In genomic region chr22:40542821-40543540, GRCh38 we compare ENCODE assay signal across 19 cellular contexts.
A peak's percentile ranks its signal among the peaks of the same experiment; 100 is the strongest.
DNase-seq lines count a peak whose midpoint lies in the region; ATAC-seq and TF ChIP-seq lines count a peak whose summit lies in the region.
"Had no signal": no experiment of that assay in that cellular context is flagged by ENCODE, and none has a peak within 500 bp of the region (broad histone marks: within the 10 kb centered on the region; RNA-seq: fewer than 3 reads in every experiment).

No MANE protein-coding gene starts in this region.

- H3K4me2 ChIP-seq in GM23248 (ENCODE audit: unreplicated experiment): peak overlapping the region; percentile 53

- H3K9me3 Mint-ChIP-seq in CD8-positive, alpha-beta T cell: no peaks in the 10 kb centered on the region
- H3K9me3 Mint-ChIP-seq: CD4-positive, alpha-beta memory T cell had no signal

- H3K4me1 Mint-ChIP-seq in T-helper 17 cell: peaks cover 21% of the 10 kb centered on the region
- peaks cover 24% of the 10 kb centered on the region for H3K4me1 Mint-ChIP-seq in CD8-positive, alpha-beta T cell (ENCODE audit: low read depth)

- H3F3A ChIP-seq in GM23248 (ENCODE audit: insufficient read depth): peaks cover 13% of the 10 kb centered on the region; the same call in 1 of the 2 replicates

- no peak overlapping the region for H3K9ac ChIP-seq in GM23248

- H2AFZ ChIP-seq in GM23248: no peak overlapping the region

- H3K4me3 ChIP-seq in GM23248: no peak overlapping the region
- H3K4me3 ChIP-seq in CD8-positive, alpha-beta T cell (ENCODE audit: low read depth, low read length): no peak overlapping the region

- H3K27me3 Mint-ChIP-seq in T-helper 17 cell: no peaks in the 10 kb centered on the region
- H3K27me3 Mint-ChIP-seq in CD8-positive, alpha-beta T cell (ENCODE audit: low read depth): no peaks in the 10 kb centered on the region
- H3K27me3 Mint-ChIP-seq: CD4-positive, alpha-beta memory T cell had no signal

- WGBS in GM23248 (ENCODE audit: low coverage in 1 of 2, low lambda C conversion rate in 2 of 2, missing lambda C conversion rate in 2 of 2), 2 experiments: 19% methylated on average over 2 of the region's 2 CpGs

- POLR2A ChIA-PET in CD8-positive, alpha-beta T cell (lab: Charles Lee): no interaction called here

- no peaks in the 10 kb centered on the region for H4K20me1 ChIP-seq in GM23248 (ENCODE audit: insufficient read depth)

- peaks cover 93% of the 10 kb centered on the region for H3K79me2 ChIP-seq in GM23248 (ENCODE audit: insufficient read depth)

- H3K4me3 Mint-ChIP-seq in T-helper 17 cell: no peak overlapping the region
- H3K4me3 Mint-ChIP-seq in CD8-positive, alpha-beta T cell: no peak overlapping the region
- H3K4me3 Mint-ChIP-seq: activated CD8-positive, alpha-beta T cell treated with anti-CD3 and anti-CD28 coated beads, Interleukin-2, amount 10 ng/mL, durations not matched to agents 7 days and 5 days; CD4-positive, alpha-beta memory T cell had no signal

- no peaks in the 10 kb centered on the region for H3K27me3 ChIP-seq in GM23248 (replicated peaks; ENCODE audit: insufficient read depth)
- H3K27me3 ChIP-seq in CD8-positive, alpha-beta T cell (ENCODE audit: insufficient read depth, low read length): no peaks in the 10 kb centered on the region

- peak; percentile 37 for DNase-seq in GM23248
- DNase-seq in T-helper 17 cell: no peak
- no peak for DNase-seq in epithelial cell of prostate (ENCODE audit: low read depth, low spot score)
- DNase-seq in sciatic nerve (ENCODE audit: low spot score): no peak
- no peak for DNase-seq in stimulated activated naive CD8-positive, alpha-beta T cell treated with anti-CD3 and anti-CD28 coated beads, Interleukin-15, Interleukin-2, amounts not matched to agents 100 U/mL and 50 U/mL, for 24 hours
- DNase-seq in CD8-positive, alpha-beta T cell: no peak
- DNase-seq: activated CD8-positive, alpha-beta T cell treated with anti-CD3 and anti-CD28 coated beads, Interleukin-2, amount 10 ng/mL, durations not matched to agents 7 days and 5 days; activated naive CD4-positive, alpha-beta T cell treated with Interleukin-2 at 50 U/mL for 16 hours; activated T-cell treated with anti-CD3 and anti-CD28 coated beads, Interleukin-2, amount 50 U/mL, for 1 hour; anterior cingulate cortex; CD4-positive, alpha-beta memory T cell; Kasumi-1; NCI-H187 treated with DMSO at 0.1 percent for 48 hours; NCI-H226; NCI-H774; nucleus accumbens had no signal

- CTCF ChIA-PET in CD8-positive, alpha-beta T cell (lab: Charles Lee): no interaction called here

- in situ Hi-C loops in GM23248 (cut with MboI): no loop called here

- no peak for ATAC-seq in T-helper 17 cell
- peak; percentile 56 for ATAC-seq in sciatic nerve
- no peak for ATAC-seq in stimulated activated naive CD8-positive, alpha-beta T cell treated with anti-CD3 and anti-CD28 coated beads, Interleukin-15, Interleukin-2, amounts not matched to agents 100 U/mL and 50 U/mL, for 24 hours
- ATAC-seq in CD8-positive, alpha-beta T cell: no peak
- no peak for ATAC-seq in HG03469 (IDR thresholded peaks at IDR 0.05; ENCODE audit: unreplicated experiment)
- ATAC-seq: activated CD4-positive, CD25-positive, alpha-beta regulatory T cell treated with anti-CD3 and anti-CD28 coated beads, Interleukin-2, amount 50 U/mL, for 24 hours; activated CD8-positive, alpha-beta T cell treated with anti-CD3 and anti-CD28 coated beads, Interleukin-2, amount 10 ng/mL, durations not matched to agents 7 days and 5 days; Right ventricle myocardium inferior had no signal

- H3K27ac ChIP-seq in GM23248 (0 out of 2 replicates have a peak overlapping the region, but pooled peaks have one; percentile 2), epithelial cell of prostate (peak overlapping the region; percentile 88)
- H3K27ac ChIP-seq in CD8-positive, alpha-beta T cell (ENCODE audit: low read depth, low read length): no peak overlapping the region

- TF ChIP-seq CTCF in CD8-positive, alpha-beta T cell (IDR thresholded peaks at IDR 0.05): no peak

- H3K4me1 ChIP-seq in GM23248 (ENCODE audit: insufficient read depth): peaks cover 14% of the 10 kb centered on the region
- H3K4me1 ChIP-seq in CD8-positive, alpha-beta T cell (ENCODE audit: insufficient read depth, low read length): no peaks in the 10 kb centered on the region

- H3K27ac Mint-ChIP-seq in T-helper 17 cell: peak overlapping the region; percentile 57
- H3K27ac Mint-ChIP-seq in CD8-positive, alpha-beta T cell: no peak overlapping the region
- H3K27ac Mint-ChIP-seq: activated CD8-positive, alpha-beta T cell treated with anti-CD3 and anti-CD28 coated beads, Interleukin-2, amount 10 ng/mL, durations not matched to agents 7 days and 5 days had no signal

- H3K36me3 Mint-ChIP-seq in T-helper 17 cell (ENCODE audit: low read depth): peaks cover 3% of the 10 kb centered on the region
- H3K36me3 Mint-ChIP-seq in CD8-positive, alpha-beta T cell: peaks cover 16% of the 10 kb centered on the region

- no peaks in the 10 kb centered on the region for H3K9me2 ChIP-seq in GM23248 (ENCODE audit: insufficient read depth)

- intact Hi-C loops in sciatic nerve (cut with DNase I): no loop called here
- intact Hi-C loops in CD8-positive, alpha-beta T cell (cut with DNase I, micrococcal nuclease): loop anchor here in 1 of 2 experiments (5.0 kb wide), 1 partner anchor 39 kb away; no protein-coding TSS in a partner anchor

- H3K9me3 ChIP-seq in GM23248 (ENCODE audit: low read depth) (no peaks in the 10 kb centered on the region), T-helper 17 cell (ENCODE audit: control insufficient read depth, low read length, poor library complexity, severe bottlenecking) (no peaks in the 10 kb centered on the region)
- no peaks in the 10 kb centered on the region for H3K9me3 ChIP-seq in CD8-positive, alpha-beta T cell (ENCODE audit: low read length)

- no peaks in the 10 kb centered on the region; the same call in 1 of the 2 replicates for H3K36me3 ChIP-seq in GM23248 (ENCODE audit: low read depth)
- H3K36me3 ChIP-seq in CD8-positive, alpha-beta T cell (ENCODE audit: insufficient read depth, low read length): no peaks in the 10 kb centered on the region
